ENCODE assay signal across 1 cellular context in the genomic region with DNA sequence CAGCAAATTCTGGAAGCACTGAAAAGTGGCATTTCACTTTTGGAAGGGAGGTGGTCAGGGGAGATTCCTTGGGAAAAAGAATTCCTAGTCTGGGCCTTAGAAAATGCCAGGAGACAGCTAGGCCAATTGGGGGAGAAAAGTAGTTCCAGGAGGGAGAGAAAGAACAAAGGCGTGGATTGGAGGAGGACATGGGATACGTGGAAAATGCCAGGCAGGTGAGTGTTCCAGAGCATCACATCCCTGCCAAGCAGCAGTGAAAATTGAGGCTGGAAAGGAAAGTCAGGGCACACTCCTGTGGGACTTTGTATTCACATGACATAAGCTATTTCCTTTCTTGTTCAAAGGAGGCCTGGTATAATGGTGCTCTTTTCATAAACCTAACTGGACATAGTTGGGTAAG.
TF ChIP-seq lines count a peak whose summit lies in the region.

No MANE protein-coding gene starts in this region.

TF ChIP-seq in IMR-90, 13 proteins besides CTCF, POLR2A, EP300 and RAD21:
- TF ChIP-seq MAZ (IDR thresholded peaks at IDR 0.05; ENCODE audit: borderline replicate concordance, low read depth, low read length) (no peak), CEBPB (IDR thresholded peaks at IDR 0.05; ENCODE audit: low read depth, low read length) (no peak), NFE2L2 (IDR thresholded peaks at IDR 0.05; ENCODE audit: low read depth, low read length) (no peak)
- TF ChIP-seq, protein P1, sequence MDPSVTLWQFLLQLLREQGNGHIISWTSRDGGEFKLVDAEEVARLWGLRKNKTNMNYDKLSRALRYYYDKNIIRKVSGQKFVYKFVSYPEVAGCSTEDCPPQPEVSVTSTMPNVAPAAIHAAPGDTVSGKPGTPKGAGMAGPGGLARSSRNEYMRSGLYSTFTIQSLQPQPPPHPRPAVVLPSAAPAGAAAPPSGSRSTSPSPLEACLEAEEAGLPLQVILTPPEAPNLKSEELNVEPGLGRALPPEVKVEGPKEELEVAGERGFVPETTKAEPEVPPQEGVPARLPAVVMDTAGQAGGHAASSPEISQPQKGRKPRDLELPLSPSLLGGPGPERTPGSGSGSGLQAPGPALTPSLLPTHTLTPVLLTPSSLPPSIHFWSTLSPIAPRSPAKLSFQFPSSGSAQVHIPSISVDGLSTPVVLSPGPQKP (IDR thresholded peaks at IDR 0.05; ENCODE audit: borderline replicate concordance, low read depth, low read length): no peak
